ENCODE assay signal across 9 cellular contexts in the genomic region with DNA sequence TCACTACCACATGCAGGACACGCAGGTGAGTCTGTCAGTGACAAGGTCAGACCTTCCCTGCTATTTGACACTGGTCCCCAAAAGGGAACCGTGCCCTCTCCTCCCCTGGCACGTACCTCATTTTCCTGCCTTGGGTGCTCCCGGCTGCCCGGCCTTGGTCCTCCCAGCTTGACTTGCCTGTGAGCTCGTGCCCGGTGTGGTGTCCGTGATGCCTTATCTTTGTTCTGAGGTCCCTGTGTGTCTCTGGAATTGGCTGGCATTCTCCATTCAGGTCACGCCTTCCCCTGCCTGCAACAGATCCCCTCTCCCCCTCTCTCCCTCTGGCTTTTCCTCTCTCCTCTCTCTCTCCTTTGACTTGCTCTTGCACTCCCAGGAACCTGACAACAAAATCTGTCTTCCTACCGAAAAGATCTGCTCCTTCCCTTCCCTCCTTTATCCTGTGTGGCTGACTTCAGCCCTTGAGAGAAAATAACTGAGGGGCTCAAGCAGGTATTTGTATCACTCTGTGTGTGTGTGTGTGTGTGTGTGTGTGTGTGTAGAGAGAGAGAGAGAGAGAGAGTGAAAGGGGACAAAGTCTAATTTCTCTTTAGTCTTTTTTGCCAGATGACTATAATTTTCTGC. TPM values are rescaled to one million over a fixed set of nuclear protein-coding genes. Genes with fewer than 3 reads are reported as not detected.
DNase-seq lines count a peak whose midpoint lies in the region; ATAC-seq and TF ChIP-seq lines count a peak whose summit lies in the region.
"Had no signal": no experiment of that assay in that cellular context is flagged by ENCODE, and none has a peak within 500 bp of the region (broad histone marks: within the 10 kb centered on the region; RNA-seq: fewer than 3 reads in every experiment).

A gene with protein sequence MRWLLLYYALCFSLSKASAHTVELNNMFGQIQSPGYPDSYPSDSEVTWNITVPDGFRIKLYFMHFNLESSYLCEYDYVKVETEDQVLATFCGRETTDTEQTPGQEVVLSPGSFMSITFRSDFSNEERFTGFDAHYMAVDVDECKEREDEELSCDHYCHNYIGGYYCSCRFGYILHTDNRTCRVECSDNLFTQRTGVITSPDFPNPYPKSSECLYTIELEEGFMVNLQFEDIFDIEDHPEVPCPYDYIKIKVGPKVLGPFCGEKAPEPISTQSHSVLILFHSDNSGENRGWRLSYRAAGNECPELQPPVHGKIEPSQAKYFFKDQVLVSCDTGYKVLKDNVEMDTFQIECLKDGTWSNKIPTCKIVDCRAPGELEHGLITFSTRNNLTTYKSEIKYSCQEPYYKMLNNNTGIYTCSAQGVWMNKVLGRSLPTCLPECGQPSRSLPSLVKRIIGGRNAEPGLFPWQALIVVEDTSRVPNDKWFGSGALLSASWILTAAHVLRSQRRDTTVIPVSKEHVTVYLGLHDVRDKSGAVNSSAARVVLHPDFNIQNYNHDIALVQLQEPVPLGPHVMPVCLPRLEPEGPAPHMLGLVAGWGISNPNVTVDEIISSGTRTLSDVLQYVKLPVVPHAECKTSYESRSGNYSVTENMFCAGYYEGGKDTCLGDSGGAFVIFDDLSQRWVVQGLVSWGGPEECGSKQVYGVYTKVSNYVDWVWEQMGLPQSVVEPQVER (minus strand): TSS at position 226 of the 621 bp plus-strand sequence. CDS start 105 bp downstream, at position 121.

- H3K36me3 ChIP-seq in HUES64 (ENCODE audit: insufficient read depth, low read length) (no peaks in the 10 kb centered on the region), esophagus muscularis mucosa (no peaks in the 10 kb centered on the region), subcutaneous abdominal adipose tissue (ENCODE audit: control insufficient read depth in 5 of 5, insufficient read depth in 5 of 5, low read length in 5 of 5) (no peaks in the 10 kb centered on the region)

- H3K4me3 ChIP-seq in HUES64 (ENCODE audit: low read length) (peak within 1 kb of the TSS; percentile 57), esophagus muscularis mucosa (peak within 1 kb of the TSS; percentile 14 to 40 (median 34)), subcutaneous abdominal adipose tissue (ENCODE audit: low read depth in 1 of 5, low read length in 5 of 5) (peak within 1 kb of the TSS in 4 of 5 donors; percentile 41 to 66 (median 54))

- H3K27ac ChIP-seq in HUES64 (ENCODE audit: low read depth, low read length): no peak within 1 kb of the TSS
- peak within 1 kb of the TSS; percentile 10 to 35 (median 25) for H3K27ac ChIP-seq in esophagus muscularis mucosa (replicated peaks in 1 of 4)
- H3K27ac ChIP-seq in subcutaneous abdominal adipose tissue (ENCODE audit: low read depth, low read length): peak within 1 kb of the TSS; percentile 14

- peaks cover 28% of the 10 kb centered on the region for H3K4me1 ChIP-seq in HUES64 (ENCODE audit: insufficient read depth, low read length)
- peaks cover 14 to 37% (median 32%) of the 10 kb centered on the region in 4 donors for H3K4me1 ChIP-seq in esophagus muscularis mucosa
- H3K4me1 ChIP-seq in subcutaneous abdominal adipose tissue (ENCODE audit: control insufficient read depth in 5 of 5, insufficient read depth in 5 of 5, low read length in 5 of 5): peaks cover 0 to 28% (median 8%) of the 10 kb centered on the region in 5 donors

- H3K9me3 ChIP-seq in HUES64 (ENCODE audit: insufficient read depth, low read depth, low read length): no peaks in the 10 kb centered on the region
- no peaks in the 10 kb centered on the region for H3K9me3 ChIP-seq in esophagus muscularis mucosa
- no peaks in the 10 kb centered on the region for H3K9me3 ChIP-seq in subcutaneous abdominal adipose tissue (ENCODE audit: control insufficient read depth in 5 of 5, low read length in 5 of 5)

- TF ChIP-seq CTCF in esophagus muscularis mucosa (IDR thresholded peaks at IDR 0.05): no peak

- whole genome bisulfite sequencing in HUES64: 3% methylated on average over 10 of the region's 10 CpGs
- WGBS in esophagus muscularis mucosa: 38% methylated on average over 10 of the region's 10 CpGs

- no peak for TF ChIP-seq EP300 in esophagus muscularis mucosa (IDR thresholded peaks at IDR 0.05)

- intact Hi-C loops in esophagus muscularis mucosa (cut with DNase I): no loop called here

- no peak within 1 kb of the TSS for H3K9ac ChIP-seq in HUES64 (ENCODE audit: low read depth, low read length)
- H3K9ac ChIP-seq in subcutaneous abdominal adipose tissue (ENCODE audit: low read length in 5 of 5): peak within 1 kb of the TSS in 2 of 5 donors; percentile 38 to 42

- ATAC-seq in HG03280 (IDR thresholded peaks at IDR 0.05; ENCODE audit: unreplicated experiment) (no peak), GM21825 (IDR thresholded peaks at IDR 0.05; ENCODE audit: unreplicated experiment) (no peak)

- no peak for TF ChIP-seq POLR2A in esophagus muscularis mucosa (IDR thresholded peaks at IDR 0.05; ENCODE audit: low read depth)
- no peak for TF ChIP-seq POLR2A in erythroblast (IDR thresholded peaks at IDR 0.05; ENCODE audit: low read length)

- no peak for DNase-seq in esophagus muscularis mucosa (ENCODE audit: extremely low spot score)
- peak; percentile 35 for DNase-seq in medulla oblongata (ENCODE audit: extremely low spot score)
- DNase-seq in erythroblast (lab: John Stamatoyannopoulos, UW): no peak
- DNase-seq in activated CD8-positive, alpha-beta memory T cell treated with anti-CD3 and anti-CD28 coated beads, Interleukin-2, amount 50 U/mL, for 4 hours: no peak
- DNase-seq: NCI-H146 had no signal

- H3K27me3 ChIP-seq in HUES64 (ENCODE audit: insufficient read depth, low read length) (peaks cover 12% of the 10 kb centered on the region; the same call in 1 of the 2 replicates), esophagus muscularis mucosa (no peaks in the 10 kb centered on the region), subcutaneous abdominal adipose tissue (ENCODE audit: control insufficient read depth in 5 of 5, insufficient read depth in 4 of 5, low read length in 5 of 5) (peaks cover 10 to 24% (median 13%) of the 10 kb centered on the region in 5 donors)

RNA-seq across cellular contexts. Expression of the gene that starts here (rescaled TPM):
- polyA plus RNA-seq in HUES64 (2013, experiment 1 of 2): 1.7 TPM
- 1.8 TPM for polyA plus RNA-seq in HUES64 (2013, experiment 2 of 2)
- total RNA-seq in esophagus muscularis mucosa: 1 to 10 TPM in 2 of 4 donors, under 1 TPM in 2; 0.66 to 3.5 (median 2.1) TPM
